In genomic region chr21:41580758-41581554, GRCh38 we compare ENCODE assay signal across 17 cellular contexts.
DNase-seq lines count a peak whose midpoint lies in the region; ATAC-seq and TF ChIP-seq lines count a peak whose summit lies in the region.
"Had no signal": no experiment of that assay in that cellular context is flagged by ENCODE, and none has a peak within 500 bp of the region (broad histone marks: within the 10 kb centered on the region; RNA-seq: fewer than 3 reads in every experiment).

No MANE protein-coding gene starts in this region.

- H3K79me2 ChIP-seq in GM23338 (replicated peaks; ENCODE audit: insufficient read depth) = no peaks in the 10 kb centered on the region

- no peaks in the 10 kb centered on the region for H3K9me2 ChIP-seq in GM23338 (ENCODE audit: insufficient read depth)

- H2AFZ ChIP-seq in GM23338 = peak overlapping the region; percentile 18; the same call in 1 of the 2 replicates
- H2AFZ ChIP-seq: GM23248 had no signal

- H3K9me3 Mint-ChIP-seq in GM23338 (peaks cover 34% of the 10 kb centered on the region), glutamatergic neuron (ENCODE audit: unreplicated experiment) (peaks cover 1% of the 10 kb centered on the region)

- H3K27ac ChIP-seq in GM23338 (ENCODE audit: low read depth) (no peak overlapping the region), RWPE2 (ENCODE audit: poor library complexity, severe bottlenecking) (peak overlapping the region; percentile 90), foreskin keratinocyte (peak overlapping the region; percentile 86), prostate gland (peak overlapping the region; percentile 49 to 81), coronary artery (no peak overlapping the region)
- H3K27ac ChIP-seq: breast epithelium, GM23248, SJCRH30, uterus had no signal

- H3K4me3 Mint-ChIP-seq in GM23338 (no peak overlapping the region), glutamatergic neuron (ENCODE audit: unreplicated experiment) (no peak overlapping the region)
- H3K4me3 Mint-ChIP-seq: activated naive CD8-positive, alpha-beta T cell treated with anti-CD3 and anti-CD28 coated beads for 36 hours; stimulated activated naive CD8-positive, alpha-beta T cell treated with anti-CD3 and anti-CD28 coated beads, Interleukin-15, amount 100 ng/mL, for 72 hours had no signal

- H3K27me3 ChIP-seq in GM23338 (ENCODE audit: insufficient read depth) (no peaks in the 10 kb centered on the region), RWPE2 (ENCODE audit: insufficient read depth, poor library complexity, severe bottlenecking) (no peaks in the 10 kb centered on the region), foreskin keratinocyte (no peaks in the 10 kb centered on the region), prostate gland (replicated peaks; ENCODE audit: insufficient read depth) (no peaks in the 10 kb centered on the region)
- H3K27me3 ChIP-seq: breast epithelium, SJCRH30, uterus had no signal

- no peak overlapping the region for H3K27ac Mint-ChIP-seq in GM23338
- no peak overlapping the region for H3K27ac Mint-ChIP-seq in glutamatergic neuron (ENCODE audit: unreplicated experiment)
- H3K27ac Mint-ChIP-seq: activated naive CD8-positive, alpha-beta T cell treated with anti-CD3 and anti-CD28 coated beads for 36 hours; stimulated activated naive CD8-positive, alpha-beta T cell treated with anti-CD3 and anti-CD28 coated beads, Interleukin-15, amount 100 ng/mL, for 72 hours had no signal

- no peaks in the 10 kb centered on the region for H4K20me1 ChIP-seq in GM23338 (replicated peaks; ENCODE audit: insufficient read depth)

- H3K4me3 ChIP-seq in GM23338 (no peak overlapping the region), RWPE2 (ENCODE audit: severe bottlenecking) (no peak overlapping the region), prostate gland (no peak overlapping the region), coronary artery (no peak overlapping the region)
- H3K4me3 ChIP-seq: breast epithelium, GM23248, SJCRH30, uterus had no signal

- intact Hi-C loops in prostate gland (cut with DNase I) = no loop called here

- ATAC-seq in GM23338 (peak; percentile 59), RWPE2 (ENCODE audit: low read depth) (peak; percentile 88), foreskin keratinocyte (peak; percentile 96), GM18505 (IDR thresholded peaks at IDR 0.05; ENCODE audit: unreplicated experiment) (no peak), HG03439 (IDR thresholded peaks at IDR 0.05; ENCODE audit: unreplicated experiment) (no peak)
- ATAC-seq: stimulated activated naive CD8-positive, alpha-beta T cell treated with anti-CD3 and anti-CD28 coated beads, Interleukin-15, amount 100 ng/mL, for 72 hours had no signal

- TF ChIP-seq POLR2A in prostate gland (IDR thresholded peaks at IDR 0.05) = no peak
- no peak for TF ChIP-seq POLR2A in GM18505 (IDR thresholded peaks at IDR 0.05; ENCODE audit: borderline replicate concordance, extremely low read depth, insufficient read depth, insufficient read length)

- 92% methylated on average over 13 of the region's 13 CpGs for WGBS in prostate gland

- H3K27me3 Mint-ChIP-seq in GM23338 (ENCODE audit: insufficient read depth, low read depth, poor library complexity) (peaks cover 2% of the 10 kb centered on the region), glutamatergic neuron (ENCODE audit: unreplicated experiment) (peaks cover 2% of the 10 kb centered on the region)

- TF ChIP-seq CTCF in GM23338 (conservative IDR thresholded peaks at IDR 0.05; ENCODE audit: low read depth in 2 of 2) = peak in 1 of 2 experiments; percentile 37; a peak in 2 of 4 replicates
- no peak for TF ChIP-seq CTCF in RWPE2 (IDR thresholded peaks at IDR 0.05; ENCODE audit: poor library complexity, severe bottlenecking)
- no peak for TF ChIP-seq CTCF in foreskin keratinocyte (conservative IDR thresholded peaks at IDR 0.05)
- no peak for TF ChIP-seq CTCF in prostate gland (IDR thresholded peaks at IDR 0.05)
- TF ChIP-seq CTCF in coronary artery (IDR thresholded peaks at IDR 0.05) = no peak
- no peak for TF ChIP-seq CTCF in glutamatergic neuron (IDR thresholded peaks at IDR 0.05; ENCODE audit: partially characterized antibody, unreplicated experiment)

- H3K9me3 ChIP-seq in RWPE2 (ENCODE audit: severe bottlenecking) (peaks cover 11% of the 10 kb centered on the region), prostate gland (no peaks in the 10 kb centered on the region)

- no peak overlapping the region for H3K4me2 ChIP-seq in GM23338

- peaks cover 4% of the 10 kb centered on the region for H3K4me1 Mint-ChIP-seq in GM23338
- no peaks in the 10 kb centered on the region for H3K4me1 Mint-ChIP-seq in glutamatergic neuron (ENCODE audit: low read depth, unreplicated experiment)
- H3K4me1 Mint-ChIP-seq: activated naive CD8-positive, alpha-beta T cell treated with anti-CD3 and anti-CD28 coated beads for 36 hours; stimulated activated naive CD8-positive, alpha-beta T cell treated with anti-CD3 and anti-CD28 coated beads, Interleukin-15, amount 100 ng/mL, for 72 hours had no signal

- H3F3A ChIP-seq in GM23338 (replicated peaks; ENCODE audit: low read depth) = no peaks in the 10 kb centered on the region

- H3K36me3 ChIP-seq in GM23338 (ENCODE audit: insufficient read depth) = no peaks in the 10 kb centered on the region
- no peaks in the 10 kb centered on the region for H3K36me3 ChIP-seq in RWPE2 (ENCODE audit: low read depth)
- no peaks in the 10 kb centered on the region for H3K36me3 ChIP-seq in prostate gland
- H3K36me3 ChIP-seq: breast epithelium, SJCRH30, uterus had no signal

- H3K36me3 Mint-ChIP-seq in GM23338 (ENCODE audit: low read depth) (0 out of 3 replicates have a peak, but pooled peaks cover 3% of the 10 kb centered on the region), glutamatergic neuron (ENCODE audit: unreplicated experiment) (peaks cover 20% of the 10 kb centered on the region)
- H3K36me3 Mint-ChIP-seq: activated naive CD8-positive, alpha-beta T cell treated with anti-CD3 and anti-CD28 coated beads for 36 hours had no signal

- DNase-seq in GM23338 (ENCODE audit: low spot score) (no peak), RWPE2 (ENCODE audit: low spot score) (peak; percentile 83), foreskin keratinocyte (peak; percentile 90 to 93), prostate gland (ENCODE audit: low spot score) (no peak), coronary artery (ENCODE audit: low spot score) (no peak), glutamatergic neuron (no peak)
- DNase-seq: activated naive CD8-positive, alpha-beta T cell treated with anti-CD3 and anti-CD28 coated beads for 36 hours; GM23248; NCI-H1436 treated with DMSO at 0.1 percent for 48 hours; NK-92 treated with Interleukin-12 subunit alpha and Interleukin-12 subunit beta, amount 100 ng/mL, for 24 hours; posterior cingulate gyrus; SJCRH30; stimulated activated naive CD8-positive, alpha-beta T cell treated with anti-CD3 and anti-CD28 coated beads, Interleukin-15, amount 100 ng/mL, for 72 hours; uterus had no signal

- H3K4me1 ChIP-seq in GM23338 (ENCODE audit: insufficient read depth) (no peaks in the 10 kb centered on the region), RWPE2 (ENCODE audit: insufficient read depth, poor library complexity, severe bottlenecking) (peaks cover 40% of the 10 kb centered on the region), foreskin keratinocyte (peaks cover 25% of the 10 kb centered on the region), prostate gland (replicated peaks) (peaks cover 15% of the 10 kb centered on the region)
- H3K4me1 ChIP-seq: breast epithelium, SJCRH30, uterus had no signal

TF ChIP-seq in GM23338, 12 proteins besides CTCF, POLR2A, EP300 and RAD21 (continues in another document):
- TF ChIP-seq REST (IDR thresholded peaks at IDR 0.05; ENCODE audit: unreplicated experiment) = no peak
- TF ChIP-seq POLR2AphosphoS5 (IDR thresholded peaks at IDR 0.05; ENCODE audit: low read depth) = no peak
- TF ChIP-seq STAT1 (IDR thresholded peaks at IDR 0.05; ENCODE audit: unreplicated experiment) = no peak

Comparison
In these comparisons a context has a peak if more than half of its experiments do, and no peak if none do; other contexts are left out.
1. ATAC-seq: peak in GM23338 (single experiment), RWPE2 (single experiment) and foreskin keratinocyte (single experiment); none in GM18505 (single experiment) and HG03439 (single experiment).
2. DNase-seq: peak in RWPE2 (single experiment) and foreskin keratinocyte (2 of 2); none in GM23338 (single experiment), prostate gland (single experiment), coronary artery (single experiment) and glutamatergic neuron (single experiment).
3. H3K27ac ChIP-seq: peak in RWPE2 (single experiment), foreskin keratinocyte (single experiment) and prostate gland (2 of 2); none in GM23338 (single experiment) and coronary artery (0 of 2).